In genomic region chr22:48781391-48781790, GRCh38 we compare ENCODE assay signal across 18 cellular contexts.
"Had no signal": no experiment of that assay in that cellular context is flagged by ENCODE, and none has a peak within 500 bp of the region (broad histone marks: within the 10 kb centered on the region; RNA-seq: fewer than 3 reads in every experiment).

No MANE protein-coding gene starts in this region.

- H3K4me3 Mint-ChIP-seq: naive thymus-derived CD8-positive, alpha-beta T cell; stimulated activated effector memory CD8-positive, alpha-beta T cell treated with anti-CD3 and anti-CD28 coated beads, Interleukin-12 subunit alpha, Interleukin-12 subunit beta, amount 100 ng/mL, for 72 hours; type B pancreatic cell had no signal

- H3K9me3 ChIP-seq: colonic mucosa, neutrophil, thyroid gland had no signal

- H3K4me1 ChIP-seq: colonic mucosa, heart left ventricle, suprapubic skin, thyroid gland had no signal

- H3K27ac Mint-ChIP-seq: naive thymus-derived CD8-positive, alpha-beta T cell; stimulated activated effector memory CD8-positive, alpha-beta T cell treated with anti-CD3 and anti-CD28 coated beads, Interleukin-12 subunit alpha, Interleukin-12 subunit beta, amount 100 ng/mL, for 72 hours; type B pancreatic cell had no signal

- H3K4me1 Mint-ChIP-seq: naive thymus-derived CD8-positive, alpha-beta T cell; stimulated activated effector memory CD8-positive, alpha-beta T cell treated with anti-CD3 and anti-CD28 coated beads, Interleukin-12 subunit alpha, Interleukin-12 subunit beta, amount 100 ng/mL, for 72 hours had no signal

- H3K36me3 ChIP-seq: colonic mucosa, heart left ventricle, neutrophil, suprapubic skin, thyroid gland had no signal

- H3K27ac ChIP-seq: colonic mucosa, heart left ventricle, neutrophil, suprapubic skin, thyroid gland had no signal

- ATAC-seq: esophagus mucosa; heart left ventricle; mucosa of descending colon; naive thymus-derived CD8-positive, alpha-beta T cell; right cardiac atrium; stimulated activated effector memory CD8-positive, alpha-beta T cell treated with anti-CD3 and anti-CD28 coated beads, Interleukin-12 subunit alpha, Interleukin-12 subunit beta, amount 100 ng/mL, for 72 hours; stimulated activated naive CD8-positive, alpha-beta T cell treated with anti-CD3 and anti-CD28 coated beads, Interleukin-15, Interleukin-2, amounts not matched to agents 100 U/mL and 50 U/mL, for 24 hours had no signal

- H3K27me3 ChIP-seq: colonic mucosa, neutrophil, suprapubic skin, thyroid gland had no signal

- DNase-seq: colonic mucosa; effector CD8-positive, alpha-beta T cell; hippocampal formation; mucosa of descending colon; posterior cingulate gyrus; stimulated activated CD4-positive, alpha-beta T cell treated with anti-CD3 and anti-CD28 coated beads, Interleukin-4, amount 100 ng/mL, for 1 hour; stimulated activated CD8-positive, alpha-beta memory T cell treated with anti-CD3 and anti-CD28 coated beads, Interleukin-4, amount 100 ng/mL, for 48 hours; stimulated activated naive CD8-positive, alpha-beta T cell treated with anti-CD3 and anti-CD28 coated beads, Interleukin-15, Interleukin-2, amounts not matched to agents 100 U/mL and 50 U/mL, for 24 hours; thyroid gland had no signal

- H3K4me3 ChIP-seq: colonic mucosa, heart left ventricle, mucosa of descending colon, smooth muscle cell, suprapubic skin, thyroid gland had no signal

- H3K27me3 Mint-ChIP-seq: type B pancreatic cell had no signal

- H3K9me3 Mint-ChIP-seq: type B pancreatic cell had no signal

- H3K36me3 Mint-ChIP-seq: stimulated activated effector memory CD8-positive, alpha-beta T cell treated with anti-CD3 and anti-CD28 coated beads, Interleukin-12 subunit alpha, Interleukin-12 subunit beta, amount 100 ng/mL, for 72 hours; type B pancreatic cell had no signal
